26 cellular contexts compared by ENCODE assay signal in the genomic region with DNA sequence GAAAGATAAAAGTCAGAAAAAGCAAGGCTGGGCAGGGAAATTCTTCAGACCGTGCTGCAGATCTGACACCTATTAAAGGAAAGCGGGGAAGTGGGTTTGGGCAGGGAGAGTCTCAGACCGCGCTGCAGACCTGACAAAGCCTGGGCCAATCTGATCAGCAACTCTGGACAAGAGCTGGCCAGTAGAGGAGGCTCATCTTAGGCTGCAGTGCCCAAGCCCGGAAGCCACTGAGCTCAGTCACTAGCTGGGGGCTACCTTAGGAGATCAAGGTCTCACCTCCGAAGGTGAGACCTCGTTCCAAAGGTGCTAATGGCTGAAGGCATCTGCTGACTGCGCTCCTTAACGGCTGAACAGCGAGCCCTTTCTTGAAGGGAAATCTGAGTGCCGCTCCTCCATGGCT.
A peak's percentile ranks its signal among the peaks of the same experiment; 100 is the strongest.
DNase-seq lines count a peak whose midpoint lies in the region; ATAC-seq and TF ChIP-seq lines count a peak whose summit lies in the region.
"Had no signal": no experiment of that assay in that cellular context is flagged by ENCODE, and none has a peak within 500 bp of the region (broad histone marks: within the 10 kb centered on the region; RNA-seq: fewer than 3 reads in every experiment).

No MANE protein-coding gene starts in this region.

- no peaks in the 10 kb centered on the region for H3K27me3 Mint-ChIP-seq in WTC11 (ENCODE audit: low read depth)

- POLR2A ChIA-PET in WTC11 (lab: Charles Lee) = interaction anchor here (0.7 kb wide), 1 partner anchor 61 kb away, joined by 4 read pairs; no protein-coding TSS in a partner anchor

- no peak overlapping the region for H2AFZ ChIP-seq in hepatocyte

- DNase-seq in cardiac muscle cell (ENCODE audit: low read depth in 1 of 2, low spot score in 1 of 2) = peak in 1 of 2 donors; percentile 23
- DNase-seq in Right ventricle myocardium superior = no peak
- no peak for DNase-seq in WTC11 (ENCODE audit: low spot score)
- no peak for DNase-seq in hepatocyte (ENCODE audit: low spot score)
- peak; percentile 19 for DNase-seq in testis
- no peak for DNase-seq in SW480 (ENCODE audit: low spot score)
- no peak for DNase-seq in NCI-H1105 (lab: John Stamatoyannopoulos, UW)
- DNase-seq: ACHN, BE2C, Calu3, DMS79 treated with DMSO at 0.1 percent for 48 hours, H7, HFFc6, IMR-90, MM.1S, NCI-H1417 treated with DMSO at 0.1 percent for 48 hours, NCI-H1694 treated with DMSO at 0.1 percent for 48 hours, NCI-H2081 treated with DMSO at 0.1 percent for 48 hours, NCI-H524, NCI-H774, PC-3, RPMI8226, SHP77 had no signal

- no peak for TF ChIP-seq POLR2A in testis (IDR thresholded peaks at IDR 0.05)

- 51% methylated on average over 11 of the region's 11 CpGs for WGBS in hepatocyte (ENCODE audit: low lambda C conversion rate, missing lambda C conversion rate)
- WGBS in testis, 2 donors = 37 to 51% methylated on average over 11 of the region's 11 CpGs

- H3K4me3 ChIP-seq in cardiac muscle cell = no peak overlapping the region
- H3K4me3 ChIP-seq in hepatocyte = no peak overlapping the region
- H3K4me3 ChIP-seq in testis = no peak overlapping the region

- peak overlapping the region; percentile 4 for H3K27ac ChIP-seq in cardiac muscle cell
- H3K27ac ChIP-seq in hepatocyte = no peak overlapping the region
- no peak overlapping the region for H3K27ac ChIP-seq in testis
- H3K27ac ChIP-seq: 22Rv1, KMS-11 had no signal

- H3K4me3 Mint-ChIP-seq in WTC11 = no peak overlapping the region
- H3K4me3 Mint-ChIP-seq: HFFc6 had no signal

- TF ChIP-seq CTCF in cardiac muscle cell (IDR thresholded peaks at IDR 0.05; ENCODE audit: low read depth, low read length) = no peak
- no peak for TF ChIP-seq CTCF in WTC11 (IDR thresholded peaks at IDR 0.05)
- TF ChIP-seq CTCF in hepatocyte (IDR thresholded peaks at IDR 0.05; ENCODE audit: poor library complexity) = no peak
- no peak for TF ChIP-seq CTCF in testis (IDR thresholded peaks at IDR 0.05)

- H3K4me1 Mint-ChIP-seq in WTC11 = peaks cover 26% of the 10 kb centered on the region

- H3K4me1 ChIP-seq in cardiac muscle cell (ENCODE audit: low read depth) = peaks cover 4% of the 10 kb centered on the region
- H3K4me1 ChIP-seq in hepatocyte (ENCODE audit: insufficient read depth) = no peaks in the 10 kb centered on the region
- H3K4me1 ChIP-seq in testis = no peaks in the 10 kb centered on the region
- H3K4me1 ChIP-seq: BE2C had no signal

- no peaks in the 10 kb centered on the region for H3K9me3 Mint-ChIP-seq in WTC11
- H3K9me3 Mint-ChIP-seq: HFFc6 had no signal

- no peaks in the 10 kb centered on the region for H4K20me1 ChIP-seq in hepatocyte (ENCODE audit: insufficient read depth, poor library complexity, severe bottlenecking)

- H3K27me3 ChIP-seq in cardiac muscle cell (no peaks in the 10 kb centered on the region), hepatocyte (no peaks in the 10 kb centered on the region), testis (no peaks in the 10 kb centered on the region)
- H3K27me3 ChIP-seq: BE2C had no signal

- CTCF ChIA-PET in WTC11 (lab: Charles Lee) = interaction anchor here (0.8 to 1.8 kb wide), 4 partner anchors 14 to 137 kb away, joined by 3 to 8 read pairs (median 4); no protein-coding TSS in a partner anchor

- no peaks in the 10 kb centered on the region for H3K36me3 Mint-ChIP-seq in WTC11

- no peaks in the 10 kb centered on the region for H3K9me3 ChIP-seq in cardiac muscle cell (ENCODE audit: low read depth)
- no peaks in the 10 kb centered on the region for H3K9me3 ChIP-seq in hepatocyte (ENCODE audit: low read depth)
- no peaks in the 10 kb centered on the region for H3K9me3 ChIP-seq in testis
- H3K9me3 ChIP-seq: BE2C had no signal

- H3K4me2 ChIP-seq in hepatocyte = peak overlapping the region; percentile 4
- H3K4me2 ChIP-seq: KMS-11 had no signal

- H3K36me3 ChIP-seq in cardiac muscle cell = no peaks in the 10 kb centered on the region
- H3K36me3 ChIP-seq in hepatocyte (replicated peaks; ENCODE audit: insufficient read depth, low read depth) = no peaks in the 10 kb centered on the region
- H3K36me3 ChIP-seq in testis (ENCODE audit: low read depth, missing control alignments) = no peaks in the 10 kb centered on the region

- H3K27ac Mint-ChIP-seq in WTC11 = no peak overlapping the region
- H3K27ac Mint-ChIP-seq: HFFc6 had no signal

- no peaks in the 10 kb centered on the region for H3K79me2 ChIP-seq in hepatocyte

- no peaks in the 10 kb centered on the region for H3K9me2 ChIP-seq in hepatocyte (replicated peaks; ENCODE audit: insufficient read depth)

- ATAC-seq in Right ventricle myocardium superior (ENCODE audit: poor library complexity) (no peak), WTC11 (peak; percentile 77), HG03280 (IDR thresholded peaks at IDR 0.05; ENCODE audit: unreplicated experiment) (no peak)
- ATAC-seq: PC-3 had no signal

- intact Hi-C loops in Right ventricle myocardium superior (cut with DNase I) (no loop called here), testis (cut with DNase I; ENCODE audit: low total_unique reads) (no loop called here)

TF ChIP-seq in WTC11, 78 proteins besides CTCF, POLR2A, EP300 and RAD21:
- TF ChIP-seq ZNF121 (CRISPR knock-in tag; IDR thresholded peaks at IDR 0.05) = no peak
- TF ChIP-seq, protein P1, sequence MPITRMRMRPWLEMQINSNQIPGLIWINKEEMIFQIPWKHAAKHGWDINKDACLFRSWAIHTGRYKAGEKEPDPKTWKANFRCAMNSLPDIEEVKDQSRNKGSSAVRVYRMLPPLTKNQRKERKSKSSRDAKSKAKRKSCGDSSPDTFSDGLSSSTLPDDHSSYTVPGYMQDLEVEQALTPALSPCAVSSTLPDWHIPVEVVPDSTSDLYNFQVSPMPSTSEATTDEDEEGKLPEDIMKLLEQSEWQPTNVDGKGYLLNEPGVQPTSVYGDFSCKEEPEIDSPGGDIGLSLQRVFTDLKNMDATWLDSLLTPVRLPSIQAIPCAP (CRISPR knock-in tag; IDR thresholded peaks at IDR 0.05) = no peak
TF ChIP-seq in WTC11: peak in this region for 0.
